ENCODE assay signal across 19 cellular contexts in the genomic region with DNA sequence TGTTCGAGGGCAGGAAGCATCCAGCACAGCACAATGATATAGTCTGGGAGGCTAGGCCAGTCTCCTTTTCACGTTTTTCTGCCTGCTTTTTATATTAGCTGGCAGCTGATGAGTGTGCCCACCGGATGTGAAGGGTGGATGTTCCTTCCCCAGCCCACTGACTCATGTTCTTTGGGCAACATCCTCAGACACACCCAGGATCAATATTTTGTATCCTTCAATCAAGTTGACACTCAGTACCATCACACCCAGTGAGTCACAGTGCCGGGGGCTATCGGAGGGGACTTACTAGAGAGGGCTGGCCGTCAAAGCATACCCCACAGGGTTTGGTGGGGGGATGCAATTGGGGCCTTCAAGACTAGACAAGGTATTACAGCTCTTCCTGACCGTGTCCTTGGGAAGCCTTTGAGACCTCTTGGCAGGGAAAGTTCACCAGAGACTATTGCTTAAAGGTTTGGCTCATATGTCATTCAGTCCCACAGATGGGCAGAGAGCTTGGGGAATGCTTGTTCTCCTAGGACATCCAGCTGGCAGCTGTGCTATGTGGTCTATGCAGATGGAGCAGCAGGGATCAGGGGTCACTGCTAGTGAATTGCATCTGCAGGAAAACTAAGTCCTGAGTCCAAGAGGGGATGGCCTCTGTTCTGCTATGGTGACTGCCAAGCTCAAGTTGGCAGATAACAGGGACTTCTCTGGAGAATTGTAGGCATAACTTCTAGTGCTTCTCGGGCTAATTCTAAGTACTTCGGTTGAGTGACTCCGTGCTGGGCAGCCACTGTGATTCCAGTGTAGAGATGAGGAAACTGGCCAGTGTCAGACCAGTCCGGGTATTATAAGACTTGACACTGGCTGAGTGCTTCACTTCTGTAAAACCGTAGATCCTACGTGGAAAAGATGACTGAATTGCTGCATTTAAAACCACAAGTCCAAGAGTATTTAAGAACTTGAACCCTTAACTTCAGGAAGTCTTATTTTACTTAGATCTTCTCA. TPM values are rescaled to one million over a fixed set of nuclear protein-coding genes. Genes with fewer than 3 reads are reported as not detected.
DNase-seq lines count a peak whose midpoint lies in the region; ATAC-seq, FAIRE-seq and TF ChIP-seq lines count a peak whose summit lies in the region.
"Had no signal": no experiment of that assay in that cellular context is flagged by ENCODE, and none has a peak within 500 bp of the region (broad histone marks: within the 10 kb centered on the region; RNA-seq: fewer than 3 reads in every experiment).

No MANE protein-coding gene starts in this region.

- CTCF ChIA-PET in GM12878 (lab: Yijun Ruan, JAX) = interaction anchor here (1.2 to 1.8 kb wide), 3 partner anchors 10 to 25 kb away, joined by 3 to 5 read pairs (median 4); no protein-coding TSS in a partner anchor

- H3K79me2 ChIP-seq in GM12878 (ENCODE audit: control insufficient read depth, insufficient read depth, low read length) = no peaks in the 10 kb centered on the region

- DNase-seq in HT1080 (ENCODE audit: low read depth) (peak; percentile 82), GM12878 (ENCODE audit: low read depth, low spot score) (no peak), right cardiac atrium (no peak)
- DNase-seq in stimulated activated naive B cell treated with anti-CD40 and anti-IgM and Interleukin-4, amounts not matched to agents 10 μg/mL and 1 μg/mL and 100 μg/mL, for 72 hours = no peak
- DNase-seq: activated CD4-positive, alpha-beta T cell treated with anti-CD3 and anti-CD28 coated beads, Interleukin-2, amount 10 ng/mL, durations not matched to agents 24 days and 14 days; endodermal cell; GOT3; NCI-H1436; NCI-H748 treated with DMSO at 0.1 percent for 48 hours; SIG-M5 had no signal

- POLR2A ChIA-PET in GM12878 (lab: Charles Lee) = interaction anchor here (1.5 kb wide), 1 partner anchor 11 kb away, joined by 4 read pairs; no protein-coding TSS in a partner anchor

- BruUV-seq in GM12878 (replicated peaks; lab: Mats Ljungman, UMichigan) = no TSS peak

- no peak overlapping the region for H3K9ac ChIP-seq in GM12878 (ENCODE audit: control insufficient read depth, insufficient read depth, low read length)

- TF ChIP-seq RAD21 in GM12878 (IDR thresholded peaks at IDR 0.05; ENCODE audit: insufficient read depth, low read depth, low read length) = no peak

- no peak for FAIRE-seq in GM12878 (lab: Jason Lieb, UNC)
- FAIRE-seq: D721Med, G401.6 had no signal

- in situ Hi-C loops in GM12878 (cut with MboI) = no loop called here

- SMC1A ChIA-PET in GM12878 (lab: Charles Lee; ENCODE audit: uncharacterized antibody, unreplicated experiment) = interaction anchor here (0.7 to 3.1 kb wide), 3 partner anchors 10 to 35 kb away, joined by 3 to 18 read pairs (median 4); no protein-coding TSS in a partner anchor

- no peak overlapping the region for H3K27ac ChIP-seq in GM12878 (ENCODE audit: control insufficient read depth, insufficient read depth)
- no peak overlapping the region for H3K27ac ChIP-seq in right cardiac atrium (ENCODE audit: low read length)
- H3K27ac ChIP-seq: neutrophil had no signal

- H3K27me3 ChIP-seq in GM12878 (replicated peaks in 1 of 2; ENCODE audit: control insufficient read depth in 2 of 2, insufficient read depth in 2 of 2, low read length in 1 of 2) (no peaks in the 10 kb centered on the region; a peak in 1 of 4 replicates), right cardiac atrium (ENCODE audit: control insufficient read depth, insufficient read depth) (no peaks in the 10 kb centered on the region)
- H3K27me3 ChIP-seq: neutrophil had no signal

- H3K36me3 Mint-ChIP-seq in stimulated activated naive B cell treated with anti-CD40 and anti-IgM and Interleukin-4, amounts not matched to agents 10 μg/mL and 1 μg/mL and 100 μg/mL, for 72 hours = peaks cover 0 to 3% of the 10 kb centered on the region in 2 donors
- H3K36me3 Mint-ChIP-seq: activated naive CD8-positive, alpha-beta T cell; stimulated activated effector memory CD8-positive, alpha-beta T cell treated with anti-CD3 and anti-CD28 coated beads, Interleukin-12 subunit alpha, Interleukin-12 subunit beta, amount 100 ng/mL, for 72 hours had no signal

- 28% methylated on average over 13 of the region's 13 CpGs for WGBS in GM12878 (ENCODE audit: insufficient coverage, insufficient replicate concordance, low lambda C conversion rate, missing lambda C conversion rate)
- 73% methylated on average over 13 of the region's 13 CpGs for WGBS in right cardiac atrium

- H3K27ac Mint-ChIP-seq in stimulated activated naive B cell treated with anti-CD40 and anti-IgM and Interleukin-4, amounts not matched to agents 10 μg/mL and 1 μg/mL and 100 μg/mL, for 72 hours = peak overlapping the region; percentile 37
- H3K27ac Mint-ChIP-seq: activated CD4-positive, alpha-beta T cell treated with anti-CD3 and anti-CD28 coated beads, Interleukin-2, amount 10 ng/mL, durations not matched to agents 24 days and 14 days; activated naive CD8-positive, alpha-beta T cell; endodermal cell; stimulated activated effector memory CD8-positive, alpha-beta T cell treated with anti-CD3 and anti-CD28 coated beads, Interleukin-12 subunit alpha, Interleukin-12 subunit beta, amount 100 ng/mL, for 72 hours had no signal

- no peak for TF ChIP-seq CTCF in GM12878 (IDR thresholded peaks at IDR 0.05 in 2 of 3, conservative IDR thresholded peaks at IDR 0.05 in 1 of 3; ENCODE audit: control insufficient read depth in 2 of 3, extremely low read depth in 1 of 3, insufficient read depth in 1 of 3, low read depth in 3 of 3, low read length in 3 of 3)

- H3K9me3 ChIP-seq in GM12878 (replicated peaks; ENCODE audit: control insufficient read depth, insufficient read depth, low read length) (no peaks in the 10 kb centered on the region; the same call in 2 of the 3 replicates), right cardiac atrium (ENCODE audit: control insufficient read depth, low read length) (no peaks in the 10 kb centered on the region)
- H3K9me3 ChIP-seq: neutrophil, thoracic aorta had no signal

- H3K36me3 ChIP-seq in GM12878 (ENCODE audit: control insufficient read depth in 2 of 2, insufficient read depth in 2 of 2, low read length in 1 of 2) = no peaks in the 10 kb centered on the region
- H3K36me3 ChIP-seq: neutrophil, thoracic aorta had no signal

- intact Hi-C loops in GM12878 (cut with micrococcal nuclease; ENCODE audit: unreplicated experiment) (no loop called here), right cardiac atrium (cut with DNase I) (no loop called here)

- ATAC-seq in GM12878 = 0 out of 3 replicates have a peak, but pooled peaks have one; percentile 27
- ATAC-seq in right cardiac atrium = peak; percentile 25 to 43
- peak in 1 of 2 donors; percentile 37 for ATAC-seq in stimulated activated naive B cell treated with anti-CD40 and anti-IgM and Interleukin-4, amounts not matched to agents 10 μg/mL and 1 μg/mL and 100 μg/mL, for 72 hours (replicated peaks)
- no peak for ATAC-seq in GM18909 (IDR thresholded peaks at IDR 0.05; ENCODE audit: poor library complexity, unreplicated experiment)
- ATAC-seq in GM18498 (IDR thresholded peaks at IDR 0.05; ENCODE audit: unreplicated experiment) = no peak
- ATAC-seq in GM19035 (IDR thresholded peaks at IDR 0.05; ENCODE audit: unreplicated experiment) = no peak
- ATAC-seq: stimulated activated effector memory CD8-positive, alpha-beta T cell treated with anti-CD3 and anti-CD28 coated beads, Interleukin-12 subunit alpha, Interleukin-12 subunit beta, amount 100 ng/mL, for 72 hours had no signal

- no peak overlapping the region for H2AFZ ChIP-seq in GM12878 (ENCODE audit: control insufficient read depth, low read depth, low read length)

- no peak overlapping the region for H3K4me3 Mint-ChIP-seq in stimulated activated naive B cell treated with anti-CD40 and anti-IgM and Interleukin-4, amounts not matched to agents 10 μg/mL and 1 μg/mL and 100 μg/mL, for 72 hours
- H3K4me3 Mint-ChIP-seq: activated CD4-positive, alpha-beta T cell treated with anti-CD3 and anti-CD28 coated beads, Interleukin-2, amount 10 ng/mL, durations not matched to agents 24 days and 14 days; activated naive CD8-positive, alpha-beta T cell; endodermal cell; stimulated activated effector memory CD8-positive, alpha-beta T cell treated with anti-CD3 and anti-CD28 coated beads, Interleukin-12 subunit alpha, Interleukin-12 subunit beta, amount 100 ng/mL, for 72 hours had no signal

- peaks cover 5 to 12% of the 10 kb centered on the region in 2 donors for H3K4me1 Mint-ChIP-seq in stimulated activated naive B cell treated with anti-CD40 and anti-IgM and Interleukin-4, amounts not matched to agents 10 μg/mL and 1 μg/mL and 100 μg/mL, for 72 hours
- H3K4me1 Mint-ChIP-seq: stimulated activated effector memory CD8-positive, alpha-beta T cell treated with anti-CD3 and anti-CD28 coated beads, Interleukin-12 subunit alpha, Interleukin-12 subunit beta, amount 100 ng/mL, for 72 hours had no signal

- H3K9me3 Mint-ChIP-seq in stimulated activated naive B cell treated with anti-CD40 and anti-IgM and Interleukin-4, amounts not matched to agents 10 μg/mL and 1 μg/mL and 100 μg/mL, for 72 hours = peaks cover 0 to 4% of the 10 kb centered on the region in 2 donors
- H3K9me3 Mint-ChIP-seq: endodermal cell; stimulated activated effector memory CD8-positive, alpha-beta T cell treated with anti-CD3 and anti-CD28 coated beads, Interleukin-12 subunit alpha, Interleukin-12 subunit beta, amount 100 ng/mL, for 72 hours had no signal

- no peak for TF ChIP-seq EP300 in GM12878 (IDR thresholded peaks at IDR 0.05; ENCODE audit: borderline replicate concordance in 1 of 2, control insufficient read depth in 1 of 2, low read depth in 2 of 2, low read length in 2 of 2)

- H3K27me3 Mint-ChIP-seq in stimulated activated naive B cell treated with anti-CD40 and anti-IgM and Interleukin-4, amounts not matched to agents 10 μg/mL and 1 μg/mL and 100 μg/mL, for 72 hours = peaks cover 7 to 23% of the 10 kb centered on the region in 2 donors
- H3K27me3 Mint-ChIP-seq: activated CD4-positive, alpha-beta T cell treated with anti-CD3 and anti-CD28 coated beads, Interleukin-2, amount 10 ng/mL, durations not matched to agents 24 days and 14 days; activated naive CD8-positive, alpha-beta T cell had no signal

- TF ChIP-seq POLR2A in GM12878 (IDR thresholded peaks at IDR 0.05; ENCODE audit: low read depth, low read length) = no peak

- H3K4me1 ChIP-seq in GM12878 (ENCODE audit: control insufficient read depth, insufficient read depth, low read length) (no peaks in the 10 kb centered on the region), right cardiac atrium (ENCODE audit: control insufficient read depth, insufficient read depth, low read length) (peaks cover 5% of the 10 kb centered on the region)

- H4K20me1 ChIP-seq in GM12878 (ENCODE audit: control insufficient read depth, insufficient read depth) = no peaks in the 10 kb centered on the region

- H3K4me2 ChIP-seq in GM12878 (ENCODE audit: control insufficient read depth, insufficient read depth) = no peak overlapping the region

- H3K4me3 ChIP-seq in GM12878 (no peak overlapping the region), right cardiac atrium (ENCODE audit: low read length) (no peak overlapping the region)
- H3K4me3 ChIP-seq: thoracic aorta had no signal

- RAD21 ChIA-PET in GM12878 (lab: Charles Lee; ENCODE audit: unreplicated experiment) = interaction anchor here (2.5 kb wide), 1 partner anchor 12 kb away, joined by 16 read pairs; a partner anchor contains a TSS

RNA-seq across cellular contexts. Expression of a gene that starts 12.9 kb away (rescaled TPM):
- total RNA-seq in HT1080 (2014; rRNA removed; shearing (Covaris generic)) = 369 and 395 TPM in 2 replicates
- 381 and 391 TPM in 2 replicates for polyA plus RNA-seq in HT1080 (2015; cell fraction: cytosol; rRNA removed)
- 417 and 423 TPM in 2 replicates for polyA plus RNA-seq in HT1080 (2015; cell fraction: nucleus; rRNA removed)
- 70.7 and 75.4 TPM in 2 replicates for total RNA-seq in GM12878 (2013; cell fraction: nucleolus; rRNA removed)
- total RNA-seq in GM12878 (2014; rRNA removed) (250 and 290 TPM in 2 replicates), GM12878 (2014; rRNA removed; fragmentation: Illumina TruSeq; extraction: Trizol) (202 and 221 TPM in 2 replicates), GM12878 (2021) (397 and 420 TPM in 2 replicates), right cardiac atrium (100 to 1,000 TPM; 181 to 280 (median 218) TPM)
- polyA plus RNA-seq in GM12878 (2011; ENCODE audit: low read depth) = 99.8 TPM
- polyA plus RNA-seq in GM12878 (2011; rRNA removed) (297 and 322 TPM in 2 replicates), GM12878 (2014; fragmentation: Illumina TruSeq; extraction: Trizol) (289 and 325 TPM in 2 replicates), GM12878 (2014; fragmentation: Nextera tagmentation; extraction: Ambion mirVana) (10 to 100 TPM; 28.5 to 57.1 TPM), GM12878 (2014; rRNA removed) (276 and 292 TPM in 2 replicates), GM12878 (2016; fragmentation: Nextera tagmentation; extraction: Ambion mirVana) (100 to 1,000 TPM; 334 to 348 TPM), right cardiac atrium (116 TPM)
- polyA plus RNA-seq in GM12878 (2011; cell fraction: cytosol; rRNA removed) = 401 and 501 TPM in 2 replicates
- 291 and 412 TPM in 2 replicates for polyA plus RNA-seq in GM12878 (2011; cell fraction: nucleus; rRNA removed)
- 164 and 182 TPM in 2 replicates for polyA plus RNA-seq in GM12878 (2012)
- polyA minus RNA-seq in GM12878 (2011; rRNA and poly(A)+ RNA removed) = 278 and 351 TPM in 2 replicates
- 100.0 and 127 TPM in 2 replicates for polyA minus RNA-seq in GM12878 (2011; cell fraction: cytosol; rRNA and poly(A)+ RNA removed)
- polyA minus RNA-seq in GM12878 (2011; cell fraction: nucleus; rRNA and poly(A)+ RNA removed) = 60.9 and 119 TPM in 2 replicates

Comparison
In these comparisons a context has a peak if more than half of its experiments do, and no peak if none do; other contexts are left out.
1. ATAC-seq: peak in GM12878 (single experiment) and right cardiac atrium (2 of 2); none in GM18909 (single experiment), GM18498 (single experiment) and GM19035 (single experiment).